In genomic region chr2:156125018-156125417, GRCh38 we compare ENCODE assay signal across 19 cellular contexts.
DNase-seq lines count a peak whose midpoint lies in the region; ATAC-seq and TF ChIP-seq lines count a peak whose summit lies in the region.
"Had no signal": no experiment of that assay in that cellular context is flagged by ENCODE, and none has a peak within 500 bp of the region (broad histone marks: within the 10 kb centered on the region; RNA-seq: fewer than 3 reads in every experiment).

No MANE protein-coding gene starts in this region.

- no peaks in the 10 kb centered on the region for H3K4me1 Mint-ChIP-seq in activated CD4-positive, alpha-beta T cell treated with anti-CD3 and anti-CD28 coated beads, Interleukin-2, amount 10 ng/mL, durations not matched to agents 7 days and 5 days

- H3K27ac Mint-ChIP-seq in activated CD4-positive, alpha-beta T cell treated with anti-CD3 and anti-CD28 coated beads, Interleukin-2, amount 10 ng/mL, durations not matched to agents 7 days and 5 days: no peak overlapping the region
- H3K27ac Mint-ChIP-seq: CD8-positive, alpha-beta T cell had no signal

- H3K36me3 Mint-ChIP-seq in activated CD4-positive, alpha-beta T cell treated with anti-CD3 and anti-CD28 coated beads, Interleukin-2, amount 10 ng/mL, durations not matched to agents 7 days and 5 days (ENCODE audit: low read depth): no peaks in the 10 kb centered on the region
- H3K36me3 Mint-ChIP-seq: CD8-positive, alpha-beta T cell had no signal

- peak overlapping the region; percentile 5; the same call in 1 of the 2 replicates for H3K27ac ChIP-seq in HUES64 (ENCODE audit: low read depth, low read length)
- no peak overlapping the region for H3K27ac ChIP-seq in gastrocnemius medialis
- H3K27ac ChIP-seq: 22Rv1, BLaER1, KMS-11 had no signal

- H3K9me3 ChIP-seq in HUES64 (ENCODE audit: insufficient read depth, low read depth, low read length): 0 out of 2 replicates have a peak, but pooled peaks cover 5% of the 10 kb centered on the region
- no peaks in the 10 kb centered on the region for H3K9me3 ChIP-seq in adipocyte (ENCODE audit: control insufficient read depth, low read length)
- H3K9me3 ChIP-seq in gastrocnemius medialis: no peaks in the 10 kb centered on the region

- H3K9me3 Mint-ChIP-seq in activated CD4-positive, alpha-beta T cell treated with anti-CD3 and anti-CD28 coated beads, Interleukin-2, amount 10 ng/mL, durations not matched to agents 7 days and 5 days: peaks cover 6% of the 10 kb centered on the region
- H3K9me3 Mint-ChIP-seq: CD8-positive, alpha-beta T cell had no signal

- POLR2A ChIA-PET in activated CD4-positive, alpha-beta T cell treated with anti-CD3 and anti-CD28 coated beads, Interleukin-2, amount 10 ng/mL, durations not matched to agents 7 days and 5 days (lab: Charles Lee): no interaction called here

- H3K4me3 ChIP-seq in HUES64 (ENCODE audit: low read length) (no peak overlapping the region), adipocyte (ENCODE audit: low read length) (no peak overlapping the region), gastrocnemius medialis (no peak overlapping the region)
- H3K4me3 ChIP-seq: BLaER1 had no signal

- no peak for ATAC-seq in gastrocnemius medialis
- ATAC-seq: CD8-positive, alpha-beta T cell had no signal

- CTCF ChIA-PET in activated CD4-positive, alpha-beta T cell treated with anti-CD3 and anti-CD28 coated beads, Interleukin-2, amount 10 ng/mL, durations not matched to agents 7 days and 5 days (lab: Charles Lee): interaction anchor here (1.2 kb wide), 1 partner anchor 10 kb away, joined by 4 read pairs; no protein-coding TSS in a partner anchor

- no peaks in the 10 kb centered on the region for H3K36me3 ChIP-seq in HUES64 (ENCODE audit: insufficient read depth, low read length)
- no peaks in the 10 kb centered on the region for H3K36me3 ChIP-seq in adipocyte (ENCODE audit: control insufficient read depth, insufficient read depth, low read length, severe bottlenecking)
- H3K36me3 ChIP-seq in gastrocnemius medialis: no peaks in the 10 kb centered on the region
- H3K36me3 ChIP-seq: BLaER1 had no signal

- no peak overlapping the region for H3K4me3 Mint-ChIP-seq in activated CD4-positive, alpha-beta T cell treated with anti-CD3 and anti-CD28 coated beads, Interleukin-2, amount 10 ng/mL, durations not matched to agents 7 days and 5 days
- H3K4me3 Mint-ChIP-seq: CD8-positive, alpha-beta T cell had no signal

- no peaks in the 10 kb centered on the region for H3K27me3 ChIP-seq in HUES64 (ENCODE audit: insufficient read depth, low read length)
- no peaks in the 10 kb centered on the region for H3K27me3 ChIP-seq in adipocyte (replicated peaks; ENCODE audit: control insufficient read depth, insufficient read depth, low read length)
- H3K27me3 ChIP-seq in gastrocnemius medialis: no peaks in the 10 kb centered on the region
- H3K27me3 ChIP-seq: BLaER1 had no signal

- H3K4me1 ChIP-seq in HUES64 (ENCODE audit: insufficient read depth, low read length) (peaks cover 16% of the 10 kb centered on the region), adipocyte (ENCODE audit: control insufficient read depth, insufficient read depth, low read length) (no peaks in the 10 kb centered on the region), gastrocnemius medialis (no peaks in the 10 kb centered on the region)
- H3K4me1 ChIP-seq: BLaER1 had no signal

- DNase-seq in NCI-H146 (lab: John Stamatoyannopoulos, UW): peak; percentile 1
- no peak for DNase-seq in NCI-H146 treated with DMSO at 0.1 percent for 48 hours (lab: John Stamatoyannopoulos, UW; ENCODE audit: unreplicated experiment)
- peak; percentile 31 for DNase-seq in adipocyte (ENCODE audit: low read depth)
- peak; percentile 5 for DNase-seq in left kidney (ENCODE audit: low read depth, low spot score)
- no peak for DNase-seq in gastrocnemius medialis
- DNase-seq in activated CD4-positive, alpha-beta T cell treated with anti-CD3 and anti-CD28 coated beads, Interleukin-2, amount 10 ng/mL, durations not matched to agents 7 days and 5 days: no peak
- DNase-seq in NK-92 treated with Interleukin-12 subunit alpha and Interleukin-12 subunit beta, amount 100 ng/mL, for 24 hours (lab: John Stamatoyannopoulos, UW): no peak
- DNase-seq: CD8-positive, alpha-beta T cell; DMS79 treated with DMSO at 0.1 percent for 48 hours; GOT3; NCI-H1436 treated with DMSO at 0.1 percent for 48 hours; NCI-H2107; NCI-H446; NCI-H774; SHP77 treated with DMSO at 0.1 percent for 48 hours had no signal

- H3K27me3 Mint-ChIP-seq in activated CD4-positive, alpha-beta T cell treated with anti-CD3 and anti-CD28 coated beads, Interleukin-2, amount 10 ng/mL, durations not matched to agents 7 days and 5 days: no peaks in the 10 kb centered on the region

- in situ Hi-C loops in gastrocnemius medialis (cut with MboI; ENCODE audit: low sequenced_read_pairs in 4 of 4): no loop called here

- TF ChIP-seq POLR2A in gastrocnemius medialis (IDR thresholded peaks at IDR 0.05): no peak

- 83% methylated on average over 7 of the region's 7 CpGs for WGBS in HUES64

- H3K9ac ChIP-seq in HUES64 (ENCODE audit: low read depth, low read length) (no peak overlapping the region), adipocyte (ENCODE audit: low read length) (no peak overlapping the region)
- H3K9ac ChIP-seq: BLaER1, KMS-11 had no signal

- intact Hi-C loops in gastrocnemius medialis (cut with DNase I; ENCODE audit: low total_unique reads): no loop called here

- TF ChIP-seq CTCF in gastrocnemius medialis (IDR thresholded peaks at IDR 0.05 in 4 of 5, conservative IDR thresholded peaks at IDR 0.05 in 1 of 5): no peak

Comparison
In these comparisons a context has a peak if more than half of its experiments do, and no peak if none do; other contexts are left out.
1. DNase-seq: peak in NCI-H146 (single experiment), adipocyte (single experiment) and left kidney (single experiment); none in NCI-H146 treated with DMSO at 0.1 percent for 48 hours (single experiment), gastrocnemius medialis (0 of 2), activated CD4-positive, alpha-beta T cell treated with anti-CD3 and anti-CD28 coated beads, Interleukin-2, amount 10 ng/mL, durations not matched to agents 7 days and 5 days (single experiment) and NK-92 treated with Interleukin-12 subunit alpha and Interleukin-12 subunit beta, amount 100 ng/mL, for 24 hours (single experiment).